ENCODE assay signal across 14 cellular contexts in the genomic region with DNA sequence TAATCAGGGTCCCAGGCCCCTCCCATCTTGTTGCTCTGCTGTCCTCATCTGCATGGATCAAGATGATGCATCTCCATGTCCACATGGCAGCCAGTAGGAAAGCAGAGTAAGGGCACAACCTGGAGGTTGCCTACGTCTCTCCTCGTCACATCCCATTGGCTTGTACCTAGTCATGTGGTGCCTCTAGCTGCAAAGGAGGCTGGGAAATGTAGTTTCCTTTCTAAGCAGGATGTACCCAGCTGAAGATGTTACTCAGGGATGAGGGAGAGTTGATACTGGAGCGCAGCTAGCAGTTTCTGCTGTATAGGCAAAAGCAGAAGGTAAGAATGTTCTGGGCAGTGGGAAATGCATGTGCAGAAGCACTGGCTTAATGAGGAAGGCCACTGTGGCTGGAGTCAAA. TPM values are rescaled to one million over a fixed set of nuclear protein-coding genes. Genes with fewer than 3 reads are reported as not detected.
DNase-seq lines count a peak whose midpoint lies in the region; ATAC-seq and TF ChIP-seq lines count a peak whose summit lies in the region.
"Had no signal": no experiment of that assay in that cellular context is flagged by ENCODE, and none has a peak within 500 bp of the region (broad histone marks: within the 10 kb centered on the region; RNA-seq: fewer than 3 reads in every experiment).

No MANE protein-coding gene starts in this region.

- H3K36me3 ChIP-seq in HCT116 (ENCODE audit: control insufficient read depth in 1 of 2, insufficient read depth in 2 of 2, low read length in 2 of 2) (peaks cover 0 to 28% of the 10 kb centered on the region in 2 experiments; a peak in 1 of 4 replicates), suprapubic skin (no peaks in the 10 kb centered on the region)

- H3K4me3 ChIP-seq in AG04450 (ENCODE audit: low read depth, low read length) (no peak overlapping the region), HCT116 (replicated peaks in 1 of 2; ENCODE audit: low read depth in 1 of 2, low read length in 2 of 2) (no peak overlapping the region), suprapubic skin (no peak overlapping the region)

- CTCF ChIA-PET in AG04450 (lab: Charles Lee) (interaction anchor here (0.5 to 1.0 kb wide), 3 partner anchors 17 to 158 kb away, joined by 3 to 5 read pairs (median 3); no protein-coding TSS in a partner anchor), HCT116 (lab: Charles Lee) (no interaction called here), WTC11 (lab: Charles Lee) (interaction anchor here (0.9 to 1.8 kb wide), 5 partner anchors 20 to 192 kb away, joined by 4 to 10 read pairs (median 5); no protein-coding TSS in a partner anchor)

- H3K27me3 Mint-ChIP-seq in WTC11 (ENCODE audit: low read depth) = no peaks in the 10 kb centered on the region

- RAD21 ChIA-PET in HCT116 (lab: Charles Lee; ENCODE audit: low non-redundant PET in 1 of 2, low total read pairs in 2 of 2, uncharacterized antibody in 2 of 2, unreplicated experiment in 2 of 2) = no interaction called here

- H3K36me3 Mint-ChIP-seq in WTC11 = peaks cover 25% of the 10 kb centered on the region

- TF ChIP-seq RAD21 in HCT116 (IDR thresholded peaks at IDR 0.05; ENCODE audit: low read depth) = no peak

- H3K9me2 ChIP-seq in HCT116 (ENCODE audit: insufficient read depth) = no peaks in the 10 kb centered on the region

- H3K9ac ChIP-seq in HCT116 (ENCODE audit: low read length) = no peak overlapping the region

- H3K4me1 Mint-ChIP-seq in WTC11 = peaks cover 66% of the 10 kb centered on the region

- H3K4me3 Mint-ChIP-seq in WTC11 = peak overlapping the region; percentile 59

- POLR2A ChIA-PET in AG04450 (lab: Yijun Ruan, JAX) = interaction anchor here (0.5 kb wide), 1 partner anchor 227 kb away, joined by 5 read pairs; no protein-coding TSS in a partner anchor
- POLR2A ChIA-PET in HCT116 (lab: Charles Lee) = no interaction called here
- POLR2A ChIA-PET in WTC11 (lab: Charles Lee) = interaction anchor here (0.9 to 1.7 kb wide), 4 partner anchors 20 to 82 kb away, joined by 3 to 6 read pairs (median 4); partner anchors contain the start of gene CEP20

- peaks cover 95% of the 10 kb centered on the region for H3K79me2 ChIP-seq in HCT116 (ENCODE audit: insufficient read depth, low read length)

- H3K4me1 ChIP-seq in HCT116 (ENCODE audit: control insufficient read depth in 1 of 2, insufficient read depth in 2 of 2, low read length in 2 of 2) (peaks cover 30 to 51% of the 10 kb centered on the region in 2 experiments), suprapubic skin (peaks cover 18% of the 10 kb centered on the region)

- H3K27me3 ChIP-seq in AG04450 (ENCODE audit: control insufficient read depth, insufficient read depth, low read length) = no peaks in the 10 kb centered on the region
- H3K27me3 ChIP-seq in HCT116 (ENCODE audit: insufficient read depth, low read length) = no peaks in the 10 kb centered on the region
- no peaks in the 10 kb centered on the region for H3K27me3 ChIP-seq in suprapubic skin

- no TSS peak for BruUV-seq in HCT116 (replicated peaks; lab: Mats Ljungman, UMichigan)

- WGBS in suprapubic skin = 95% methylated on average over 3 of the region's 3 CpGs

- TF ChIP-seq EP300 in suprapubic skin (IDR thresholded peaks at IDR 0.05) = no peak

- H3K9me3 ChIP-seq in AG04450 (ENCODE audit: control insufficient read depth, insufficient read depth, low read length) = peaks cover 4% of the 10 kb centered on the region; the same call in 1 of the 2 replicates
- H3K9me3 ChIP-seq in HCT116 (ENCODE audit: control insufficient read depth in 1 of 2, insufficient read depth in 1 of 2, low read depth in 1 of 2, low read length in 2 of 2) = peaks cover 3 to 12% of the 10 kb centered on the region in 2 experiments; a peak in 1 of 4 replicates
- no peaks in the 10 kb centered on the region for H3K9me3 ChIP-seq in suprapubic skin

- peaks cover 14% of the 10 kb centered on the region for H3K9me3 Mint-ChIP-seq in WTC11

- TF ChIP-seq POLR2A in HCT116 (IDR thresholded peaks at IDR 0.05; ENCODE audit: borderline replicate concordance, extremely low read depth, insufficient read depth, insufficient read length) = no peak
- no peak for TF ChIP-seq POLR2A in suprapubic skin (IDR thresholded peaks at IDR 0.05)

- peaks cover 3% of the 10 kb centered on the region; the same call in 1 of the 2 replicates for H4K20me1 ChIP-seq in HCT116 (ENCODE audit: insufficient read depth)

- DNase-seq in AG04450 (ENCODE audit: low read depth, low spot score) (no peak), HCT116 (ENCODE audit: low read depth, low spot score) (no peak), WTC11 (ENCODE audit: low spot score) (peak; percentile 56), iPS-NIHi11 (ENCODE audit: low spot score) (peak; percentile 74), KG1 (lab: John Stamatoyannopoulos, UW) (no peak), suprapubic skin (ENCODE audit: low spot score in 2 of 2) (no peak), NCI-H1092 treated with DMSO at 0.1 percent for 48 hours (lab: John Stamatoyannopoulos, UW) (no peak), epidermal melanocyte (ENCODE audit: insufficient read length, low spot score) (no peak)
- DNase-seq: activated CD4-positive, CD25-positive, alpha-beta regulatory T cell; cerebellar nuclear complex; kidney glomerular epithelial cell; NCI-H2107; RPMI8226 had no signal

- H3K4me2 ChIP-seq in HCT116 (ENCODE audit: low read length) = no peak overlapping the region

- TF ChIP-seq CTCF in AG04450 (IDR thresholded peaks at IDR 0.05; ENCODE audit: low read depth, low read length) (no peak), HCT116 (IDR thresholded peaks at IDR 0.05 in 2 of 3, conservative IDR thresholded peaks at IDR 0.05 in 1 of 3; ENCODE audit: borderline replicate concordance in 1 of 3, insufficient read depth in 1 of 3, low read depth in 2 of 3, low read length in 2 of 3) (no peak), WTC11 (IDR thresholded peaks at IDR 0.05) (no peak), suprapubic skin (IDR thresholded peaks at IDR 0.05) (no peak)

- ATAC-seq in HCT116 (peak; percentile 15; the same call in 1 of the 2 replicates), WTC11 (peak; percentile 76)

- intact Hi-C loops in HCT116 (cut with micrococcal nuclease) = no loop called here

- peak overlapping the region; percentile 99 for H3K27ac Mint-ChIP-seq in WTC11

- peak overlapping the region; percentile 42 for H3K27ac ChIP-seq in AG04450 (ENCODE audit: low read depth, low read length)
- no peak overlapping the region for H3K27ac ChIP-seq in HCT116 (ENCODE audit: low read depth, low read length)
- no peak overlapping the region for H3K27ac ChIP-seq in suprapubic skin
- H3K27ac ChIP-seq: C4-2B had no signal

- H2AFZ ChIP-seq in HCT116 (ENCODE audit: low read depth, low read length, poor library complexity, severe bottlenecking) = no peak overlapping the region

TF ChIP-seq in HCT116, 20 proteins besides CTCF, POLR2A, EP300 and RAD21:
- TF ChIP-seq TCF7L2 (IDR thresholded peaks at IDR 0.05; ENCODE audit: borderline replicate concordance, extremely low read depth, insufficient read depth, insufficient read length) = no peak
- TF ChIP-seq CBX3 (IDR thresholded peaks at IDR 0.05; ENCODE audit: low read depth) = 0 out of 2 replicates have a peak, but pooled peaks have one; percentile 18
- no peak for TF ChIP-seq ZBTB33 (IDR thresholded peaks at IDR 0.05; ENCODE audit: extremely low read depth, insufficient replicate concordance, low read length)

TF ChIP-seq in WTC11, 78 proteins besides CTCF, POLR2A, EP300 and RAD21:
- peak; percentile 97 for TF ChIP-seq USF1 (CRISPR knock-in tag; IDR thresholded peaks at IDR 0.05)
- TF ChIP-seq MAX (CRISPR knock-in tag; IDR thresholded peaks at IDR 0.05) = peak; percentile 57
- TF ChIP-seq NFYB (CRISPR knock-in tag; conservative IDR thresholded peaks at IDR 0.05; ENCODE audit: low read depth) = peak; percentile 70
- peak; percentile 41; the same call in 1 of the 2 replicates for TF ChIP-seq FOXK1 (CRISPR knock-in tag; IDR thresholded peaks at IDR 0.05)
- no peak for TF ChIP-seq PRRX2 (CRISPR knock-in tag; IDR thresholded peaks at IDR 0.05)
- TF ChIP-seq, protein P1, sequence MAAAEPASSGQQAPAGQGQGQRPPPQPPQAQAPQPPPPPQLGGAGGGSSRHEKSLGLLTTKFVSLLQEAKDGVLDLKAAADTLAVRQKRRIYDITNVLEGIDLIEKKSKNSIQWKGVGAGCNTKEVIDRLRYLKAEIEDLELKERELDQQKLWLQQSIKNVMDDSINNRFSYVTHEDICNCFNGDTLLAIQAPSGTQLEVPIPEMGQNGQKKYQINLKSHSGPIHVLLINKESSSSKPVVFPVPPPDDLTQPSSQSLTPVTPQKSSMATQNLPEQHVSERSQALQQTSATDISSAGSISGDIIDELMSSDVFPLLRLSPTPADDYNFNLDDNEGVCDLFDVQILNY (CRISPR knock-in tag; IDR thresholded peaks at IDR 0.05) = no peak
- TF ChIP-seq USF2 (CRISPR knock-in tag; IDR thresholded peaks at IDR 0.05) = peak; percentile 97

RNA-seq across cellular contexts. Expression of gene ABCC1, which starts 20.8 kb away (rescaled TPM):
- 69.7 and 102 TPM in 2 replicates for polyA plus RNA-seq in AG04450 (2011; rRNA removed)
- 290 and 395 TPM in 2 replicates for polyA minus RNA-seq in AG04450 (2011; rRNA and poly(A)+ RNA removed)
- total RNA-seq in HCT116 (2021; ENCODE audit: unreplicated experiment) = 61.9 TPM
- 47.3 and 48.1 TPM in 2 replicates for polyA plus RNA-seq in HCT116 (2012)
- total RNA-seq in WTC11 (2021) = 61.9 to 64.9 TPM (median 63.9 TPM) in 3 replicates
- total RNA-seq in suprapubic skin = 10 to 100 TPM; 22.1 to 37.4 (median 27.2) TPM

Comparison
In these comparisons a context has a peak if more than half of its experiments do, and no peak if none do; other contexts are left out.
1. DNase-seq: peak in WTC11 (single experiment) and iPS-NIHi11 (single experiment); none in AG04450 (single experiment), HCT116 (single experiment), KG1 (single experiment), suprapubic skin (0 of 2), NCI-H1092 treated with DMSO at 0.1 percent for 48 hours (single experiment) and epidermal melanocyte (single experiment).